ENCODE assay signal across 1 cellular context in the genomic region with DNA sequence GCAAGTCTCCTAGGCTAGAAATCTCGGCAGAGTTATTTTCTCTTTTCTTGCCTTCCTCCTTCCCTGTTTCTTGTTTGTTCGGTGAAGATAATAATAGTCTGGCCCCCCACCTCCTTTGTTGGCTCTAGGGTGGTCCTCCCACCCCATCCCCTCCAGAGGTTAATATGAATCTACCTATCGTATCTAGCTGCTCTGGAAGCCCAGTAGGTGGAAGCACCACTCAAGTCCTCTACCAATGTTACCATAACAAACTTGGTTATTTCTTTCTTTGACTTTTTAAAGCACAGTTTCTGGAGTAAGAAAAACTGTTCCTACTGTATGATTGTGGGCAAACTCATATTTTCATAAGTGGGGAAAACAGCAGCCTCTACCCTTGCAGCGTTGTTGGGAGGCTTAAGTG.
TF ChIP-seq lines count a peak whose summit lies in the region.

No MANE protein-coding gene starts in this region.

TF ChIP-seq in H1, 55 proteins besides CTCF, POLR2A, EP300 and RAD21:
- TF ChIP-seq GABPA (IDR thresholded peaks at IDR 0.05; ENCODE audit: borderline replicate concordance, insufficient read depth, low read length) (no peak), BRCA1 (IDR thresholded peaks at IDR 0.05; ENCODE audit: low read depth, low read length) (no peak), KDM1A (IDR thresholded peaks at IDR 0.05; ENCODE audit: borderline replicate concordance, low read length) (no peak), ATF2 (IDR thresholded peaks at IDR 0.05; ENCODE audit: low read length) (no peak), HDAC6 (IDR thresholded peaks at IDR 0.05; ENCODE audit: low read depth, low read length) (no peak), ZNF274 (IDR thresholded peaks at IDR 0.05; ENCODE audit: borderline replicate concordance, extremely low read depth, low read length) (no peak), SP4 (IDR thresholded peaks at IDR 0.05; ENCODE audit: low read length) (no peak), POU5F1 (IDR thresholded peaks at IDR 0.05; ENCODE audit: low read depth, low read length) (no peak), HDAC2 (IDR thresholded peaks at IDR 0.05; ENCODE audit: borderline replicate concordance in 1 of 2, low read depth in 2 of 2, low read length in 2 of 2) (no peak), TBP (IDR thresholded peaks at IDR 0.05; ENCODE audit: low read depth, low read length) (no peak), CBX8 (IDR thresholded peaks at IDR 0.05; ENCODE audit: borderline replicate concordance, low read depth, low read length) (no peak)
- TF ChIP-seq, protein P1, sequence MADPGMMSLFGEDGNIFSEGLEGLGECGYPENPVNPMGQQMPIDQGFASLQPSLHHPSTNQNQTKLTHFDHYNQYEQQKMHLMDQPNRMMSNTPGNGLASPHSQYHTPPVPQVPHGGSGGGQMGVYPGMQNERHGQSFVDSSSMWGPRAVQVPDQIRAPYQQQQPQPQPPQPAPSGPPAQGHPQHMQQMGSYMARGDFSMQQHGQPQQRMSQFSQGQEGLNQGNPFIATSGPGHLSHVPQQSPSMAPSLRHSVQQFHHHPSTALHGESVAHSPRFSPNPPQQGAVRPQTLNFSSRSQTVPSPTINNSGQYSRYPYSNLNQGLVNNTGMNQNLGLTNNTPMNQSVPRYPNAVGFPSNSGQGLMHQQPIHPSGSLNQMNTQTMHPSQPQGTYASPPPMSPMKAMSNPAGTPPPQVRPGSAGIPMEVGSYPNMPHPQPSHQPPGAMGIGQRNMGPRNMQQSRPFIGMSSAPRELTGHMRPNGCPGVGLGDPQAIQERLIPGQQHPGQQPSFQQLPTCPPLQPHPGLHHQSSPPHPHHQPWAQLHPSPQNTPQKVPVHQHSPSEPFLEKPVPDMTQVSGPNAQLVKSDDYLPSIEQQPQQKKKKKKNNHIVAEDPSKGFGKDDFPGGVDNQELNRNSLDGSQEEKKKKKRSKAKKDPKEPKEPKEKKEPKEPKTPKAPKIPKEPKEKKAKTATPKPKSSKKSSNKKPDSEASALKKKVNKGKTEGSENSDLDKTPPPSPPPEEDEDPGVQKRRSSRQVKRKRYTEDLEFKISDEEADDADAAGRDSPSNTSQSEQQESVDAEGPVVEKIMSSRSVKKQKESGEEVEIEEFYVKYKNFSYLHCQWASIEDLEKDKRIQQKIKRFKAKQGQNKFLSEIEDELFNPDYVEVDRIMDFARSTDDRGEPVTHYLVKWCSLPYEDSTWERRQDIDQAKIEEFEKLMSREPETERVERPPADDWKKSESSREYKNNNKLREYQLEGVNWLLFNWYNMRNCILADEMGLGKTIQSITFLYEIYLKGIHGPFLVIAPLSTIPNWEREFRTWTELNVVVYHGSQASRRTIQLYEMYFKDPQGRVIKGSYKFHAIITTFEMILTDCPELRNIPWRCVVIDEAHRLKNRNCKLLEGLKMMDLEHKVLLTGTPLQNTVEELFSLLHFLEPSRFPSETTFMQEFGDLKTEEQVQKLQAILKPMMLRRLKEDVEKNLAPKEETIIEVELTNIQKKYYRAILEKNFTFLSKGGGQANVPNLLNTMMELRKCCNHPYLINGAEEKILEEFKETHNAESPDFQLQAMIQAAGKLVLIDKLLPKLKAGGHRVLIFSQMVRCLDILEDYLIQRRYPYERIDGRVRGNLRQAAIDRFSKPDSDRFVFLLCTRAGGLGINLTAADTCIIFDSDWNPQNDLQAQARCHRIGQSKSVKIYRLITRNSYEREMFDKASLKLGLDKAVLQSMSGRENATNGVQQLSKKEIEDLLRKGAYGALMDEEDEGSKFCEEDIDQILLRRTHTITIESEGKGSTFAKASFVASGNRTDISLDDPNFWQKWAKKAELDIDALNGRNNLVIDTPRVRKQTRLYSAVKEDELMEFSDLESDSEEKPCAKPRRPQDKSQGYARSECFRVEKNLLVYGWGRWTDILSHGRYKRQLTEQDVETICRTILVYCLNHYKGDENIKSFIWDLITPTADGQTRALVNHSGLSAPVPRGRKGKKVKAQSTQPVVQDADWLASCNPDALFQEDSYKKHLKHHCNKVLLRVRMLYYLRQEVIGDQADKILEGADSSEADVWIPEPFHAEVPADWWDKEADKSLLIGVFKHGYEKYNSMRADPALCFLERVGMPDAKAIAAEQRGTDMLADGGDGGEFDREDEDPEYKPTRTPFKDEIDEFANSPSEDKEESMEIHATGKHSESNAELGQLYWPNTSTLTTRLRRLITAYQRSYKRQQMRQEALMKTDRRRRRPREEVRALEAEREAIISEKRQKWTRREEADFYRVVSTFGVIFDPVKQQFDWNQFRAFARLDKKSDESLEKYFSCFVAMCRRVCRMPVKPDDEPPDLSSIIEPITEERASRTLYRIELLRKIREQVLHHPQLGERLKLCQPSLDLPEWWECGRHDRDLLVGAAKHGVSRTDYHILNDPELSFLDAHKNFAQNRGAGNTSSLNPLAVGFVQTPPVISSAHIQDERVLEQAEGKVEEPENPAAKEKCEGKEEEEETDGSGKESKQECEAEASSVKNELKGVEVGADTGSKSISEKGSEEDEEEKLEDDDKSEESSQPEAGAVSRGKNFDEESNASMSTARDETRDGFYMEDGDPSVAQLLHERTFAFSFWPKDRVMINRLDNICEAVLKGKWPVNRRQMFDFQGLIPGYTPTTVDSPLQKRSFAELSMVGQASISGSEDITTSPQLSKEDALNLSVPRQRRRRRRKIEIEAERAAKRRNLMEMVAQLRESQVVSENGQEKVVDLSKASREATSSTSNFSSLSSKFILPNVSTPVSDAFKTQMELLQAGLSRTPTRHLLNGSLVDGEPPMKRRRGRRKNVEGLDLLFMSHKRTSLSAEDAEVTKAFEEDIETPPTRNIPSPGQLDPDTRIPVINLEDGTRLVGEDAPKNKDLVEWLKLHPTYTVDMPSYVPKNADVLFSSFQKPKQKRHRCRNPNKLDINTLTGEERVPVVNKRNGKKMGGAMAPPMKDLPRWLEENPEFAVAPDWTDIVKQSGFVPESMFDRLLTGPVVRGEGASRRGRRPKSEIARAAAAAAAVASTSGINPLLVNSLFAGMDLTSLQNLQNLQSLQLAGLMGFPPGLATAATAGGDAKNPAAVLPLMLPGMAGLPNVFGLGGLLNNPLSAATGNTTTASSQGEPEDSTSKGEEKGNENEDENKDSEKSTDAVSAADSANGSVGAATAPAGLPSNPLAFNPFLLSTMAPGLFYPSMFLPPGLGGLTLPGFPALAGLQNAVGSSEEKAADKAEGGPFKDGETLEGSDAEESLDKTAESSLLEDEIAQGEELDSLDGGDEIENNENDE (IDR thresholded peaks at IDR 0.05; ENCODE audit: insufficient replicate concordance, low read length), result no peak
